In the genomic region with DNA sequence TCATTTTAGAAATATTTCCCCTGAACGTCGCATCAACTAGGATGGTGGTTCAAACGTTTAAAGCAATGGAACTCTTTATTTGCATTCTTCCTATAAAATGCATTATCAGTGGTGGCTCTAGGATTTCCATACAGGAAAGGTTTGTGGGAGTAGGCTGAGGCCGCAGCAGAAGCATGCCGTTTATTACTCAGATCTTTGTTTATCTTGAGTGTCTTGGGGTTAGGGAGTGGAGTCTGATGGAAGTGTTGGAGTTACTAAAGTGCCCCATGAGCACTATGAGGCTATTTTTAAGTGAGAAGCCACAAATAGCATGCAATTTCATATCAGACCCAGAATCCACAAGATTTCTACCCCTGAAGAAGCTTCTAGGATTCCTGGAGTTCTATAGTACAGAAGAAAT, we compare ENCODE assay signal across 10 cellular contexts. TPM values are rescaled to one million over a fixed set of nuclear protein-coding genes. Genes with fewer than 3 reads are reported as not detected.
A peak's percentile ranks its signal among the peaks of the same experiment; 100 is the strongest.
DNase-seq lines count a peak whose midpoint lies in the region; ATAC-seq and TF ChIP-seq lines count a peak whose summit lies in the region.
"Had no signal": no experiment of that assay in that cellular context is flagged by ENCODE, and none has a peak within 500 bp of the region (broad histone marks: within the 10 kb centered on the region; RNA-seq: fewer than 3 reads in every experiment).

No MANE protein-coding gene starts in this region.

- H4K20me1 ChIP-seq in PC-3 (ENCODE audit: low read length) (no peaks in the 10 kb centered on the region), osteoblast (ENCODE audit: insufficient read depth, low read length) (no peaks in the 10 kb centered on the region)

- DNase-seq in AG20443 (ENCODE audit: low spot score) (peak; percentile 6), PC-3 (peak; percentile 73), osteoblast (ENCODE audit: insufficient read length, low spot score, missing footprints) (no peak), kidney tubule cell (ENCODE audit: low spot score) (no peak)
- no peak for DNase-seq in activated T-cell treated with anti-CD3 and anti-CD28 coated beads, Interleukin-2, amount 50 U/mL, for 24 hours
- DNase-seq: DND-41, NCI-H187 treated with DMSO at 0.1 percent for 48 hours had no signal

- no peaks in the 10 kb centered on the region for H3K27me3 Mint-ChIP-seq in activated T-cell treated with anti-CD3 and anti-CD28 coated beads, Interleukin-2, amount 50 U/mL, for 24 hours

- peaks cover 31% of the 10 kb centered on the region for H3K36me3 Mint-ChIP-seq in activated T-cell treated with anti-CD3 and anti-CD28 coated beads, Interleukin-2, amount 50 U/mL, for 24 hours (ENCODE audit: low read depth)

- no peaks in the 10 kb centered on the region for H3K9me2 ChIP-seq in PC-3 (replicated peaks; ENCODE audit: low read length)

- H3K9me3 ChIP-seq in PC-3 (ENCODE audit: low read length) (no peaks in the 10 kb centered on the region), esophagus (ENCODE audit: control insufficient read depth in 2 of 2, insufficient read depth in 1 of 2, low read depth in 1 of 2, low read length in 1 of 2) (no peaks in the 10 kb centered on the region), osteoblast (ENCODE audit: low read depth, low read length) (no peaks in the 10 kb centered on the region)

- H3K4me3 ChIP-seq in PC-3 (ENCODE audit: low read length) (peak overlapping the region; percentile 62; the same call in 1 of the 2 replicates), esophagus (ENCODE audit: low read depth in 1 of 2, low read length in 2 of 2) (no peak overlapping the region), osteoblast (ENCODE audit: insufficient read depth, low read length) (peak overlapping the region; percentile 4)

- no peak overlapping the region for H3K27ac Mint-ChIP-seq in activated T-cell treated with anti-CD3 and anti-CD28 coated beads, Interleukin-2, amount 50 U/mL, for 24 hours

- peak; percentile 65 for ATAC-seq in PC-3
- no peak for ATAC-seq in HG03045 (IDR thresholded peaks at IDR 0.05; ENCODE audit: unreplicated experiment)
- ATAC-seq in HG02852 (IDR thresholded peaks at IDR 0.05; ENCODE audit: unreplicated experiment): no peak

- no TSS peak for BruUV-seq in PC-3 (replicated peaks; lab: Mats Ljungman, UMichigan)

- peak overlapping the region; percentile 86 for H3K4me2 ChIP-seq in PC-3 (ENCODE audit: low read length)
- H3K4me2 ChIP-seq in osteoblast (ENCODE audit: insufficient read depth, low read length): peak overlapping the region; percentile 83

- H3K9me3 Mint-ChIP-seq in activated T-cell treated with anti-CD3 and anti-CD28 coated beads, Interleukin-2, amount 50 U/mL, for 24 hours: no peaks in the 10 kb centered on the region

- peak overlapping the region; percentile 4; the same call in 1 of the 2 replicates for H2AFZ ChIP-seq in PC-3 (ENCODE audit: low read length)
- no peak overlapping the region for H2AFZ ChIP-seq in osteoblast (ENCODE audit: low read length)

- 31 to 39% methylated on average over 5 of the region's 5 CpGs for WGBS in esophagus, 2 donors

- H3K27ac ChIP-seq in PC-3 (ENCODE audit: low read length): peak overlapping the region; percentile 95
- peak overlapping the region; percentile 34 to 67 for H3K27ac ChIP-seq in esophagus (ENCODE audit: low read depth in 2 of 2, low read length in 1 of 2)
- peak overlapping the region; percentile 96 for H3K27ac ChIP-seq in osteoblast (ENCODE audit: low read depth, low read length)

- POLR2A ChIA-PET in PC-3 (lab: Charles Lee; ENCODE audit: unreplicated experiment): no interaction called here

- H3K79me2 ChIP-seq in PC-3 (ENCODE audit: low read length) (no peaks in the 10 kb centered on the region), osteoblast (ENCODE audit: insufficient read depth, low read length) (peaks cover 13% of the 10 kb centered on the region)

- H3K36me3 ChIP-seq in PC-3 (ENCODE audit: low read depth, low read length) (no peaks in the 10 kb centered on the region), esophagus (ENCODE audit: control insufficient read depth in 2 of 2, insufficient read depth in 2 of 2, low read length in 1 of 2) (no peaks in the 10 kb centered on the region), osteoblast (ENCODE audit: insufficient read depth, low read length) (no peaks in the 10 kb centered on the region)

- H3K9ac ChIP-seq in PC-3 (ENCODE audit: low read length): peak overlapping the region; percentile 67

- no peak overlapping the region for H3K4me3 Mint-ChIP-seq in activated T-cell treated with anti-CD3 and anti-CD28 coated beads, Interleukin-2, amount 50 U/mL, for 24 hours

- CTCF ChIA-PET in PC-3 (lab: Charles Lee): no interaction called here

- peaks cover 9% of the 10 kb centered on the region for H3F3A ChIP-seq in PC-3 (ENCODE audit: low read length, unreplicated experiment)

- intact Hi-C loops in PC-3 (cut with micrococcal nuclease): loop anchor here (1.0 to 10.0 kb wide), 4 partner anchors 26 to 322 kb away; partner anchors contain the start of genes ARPP19 and ATOSA

- TF ChIP-seq CTCF in PC-3 (conservative IDR thresholded peaks at IDR 0.05; ENCODE audit: low read depth, low read length) (no peak), osteoblast (IDR thresholded peaks at IDR 0.05; ENCODE audit: extremely low read depth, low read depth, low read length) (no peak)

- peaks cover 41% of the 10 kb centered on the region for H3K4me1 Mint-ChIP-seq in activated T-cell treated with anti-CD3 and anti-CD28 coated beads, Interleukin-2, amount 50 U/mL, for 24 hours (ENCODE audit: low read depth)

- H3K4me1 ChIP-seq in PC-3 (ENCODE audit: insufficient read depth, low read length) (peaks cover 65% of the 10 kb centered on the region), esophagus (ENCODE audit: control insufficient read depth in 2 of 2, insufficient read depth in 2 of 2, low read length in 1 of 2) (no peaks in the 10 kb centered on the region), osteoblast (ENCODE audit: insufficient read depth, low read length) (peaks cover 55% of the 10 kb centered on the region)

- H3K27me3 ChIP-seq in PC-3 (ENCODE audit: low read length) (no peaks in the 10 kb centered on the region), esophagus (ENCODE audit: control insufficient read depth in 1 of 2, insufficient read depth in 2 of 2, low read length in 2 of 2) (no peaks in the 10 kb centered on the region), osteoblast (ENCODE audit: insufficient read depth, low read length) (no peaks in the 10 kb centered on the region)

RNA-seq across cellular contexts. Expression of gene ATOSA, which starts 26.2 kb away (rescaled TPM):
- total RNA-seq in PC-3 (2014; rRNA removed): 6.5 and 8.7 TPM in 2 replicates
- 100 to 1,000 TPM in 1 of 2 donors, 10 to 100 TPM in 1; 28.1 to 104 TPM for polyA plus RNA-seq in esophagus
- total RNA-seq in osteoblast: 34.4 and 47.4 TPM in 2 replicates

Comparison
In these comparisons a context has a peak if more than half of its experiments do, and no peak if none do; other contexts are left out.
1. DNase-seq: peak in AG20443 (single experiment) and PC-3 (single experiment); none in osteoblast (single experiment), activated T-cell treated with anti-CD3 and anti-CD28 coated beads, Interleukin-2, amount 50 U/mL, for 24 hours (single experiment) and kidney tubule cell (single experiment).
2. H3K4me3 ChIP-seq: peak in PC-3 (single experiment) and osteoblast (single experiment); none in esophagus (0 of 2).
3. Peak in every context shown above with its lines, with median percentiles within 50 percentile points of each other: H3K27ac ChIP-seq.